23 cellular contexts compared by ENCODE assay signal in the genomic region with DNA sequence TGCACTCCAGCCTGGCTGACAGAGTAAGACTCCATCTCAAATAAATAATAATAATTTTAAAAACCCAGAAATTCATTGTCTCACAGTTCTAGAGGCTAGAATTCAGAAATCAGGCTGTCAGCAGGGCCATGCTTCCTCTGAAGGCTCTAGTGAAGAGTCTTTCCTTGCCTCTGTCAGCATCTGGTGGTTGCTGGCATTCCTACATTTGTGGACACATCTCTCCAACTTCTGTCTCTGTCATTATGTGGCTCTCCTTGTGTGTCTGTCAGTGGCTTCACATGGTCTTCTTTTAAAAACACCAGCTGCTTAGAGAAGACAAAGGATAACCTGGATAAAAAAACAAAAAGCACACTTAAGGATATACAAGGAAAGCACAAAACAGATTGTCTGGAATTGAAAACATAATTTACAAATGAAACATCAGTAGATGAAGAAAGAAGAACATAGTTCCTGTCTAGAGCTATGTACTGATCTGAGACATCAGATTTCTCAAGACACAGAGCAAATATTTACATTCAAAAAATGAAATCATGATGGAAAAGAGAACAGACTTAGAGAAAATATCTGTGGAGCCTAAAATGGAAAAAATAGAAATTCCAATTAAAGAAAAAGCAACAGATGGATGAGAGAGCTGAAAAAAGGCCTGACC. TPM values are rescaled to one million over a fixed set of nuclear protein-coding genes. Genes with fewer than 3 reads are reported as not detected.
"Had no signal": no experiment of that assay in that cellular context is flagged by ENCODE, and none has a peak within 500 bp of the region (broad histone marks: within the 10 kb centered on the region; RNA-seq: fewer than 3 reads in every experiment).

No MANE protein-coding gene starts in this region.

- H3K27me3 Mint-ChIP-seq: activated B cell treated with CpG ODN at 0.5 μM for 24 hours; brain; dendritic cell treated with granulocyte-macrophage colony-stimulating factor and Interleukin-4, amounts not matched to agents 40 ng/mL and 50 ng/mL, for 4 days had no signal

- H3K27me3 ChIP-seq: neutrophil, stomach, testis, upper lobe of right lung had no signal

- H3K4me3 ChIP-seq: mucosa of descending colon, stomach, testis, upper lobe of right lung had no signal

- DNase-seq: activated B cell treated with CpG ODN at 0.5 μM for 24 hours; activated CD4-positive, alpha-beta T cell treated with anti-CD3 and anti-CD28 coated beads, Interleukin-2, amount 10 ng/mL, durations not matched to agents 24 days and 14 days; activated CD8-positive, alpha-beta memory T cell treated with anti-CD3 and anti-CD28 coated beads, Interleukin-2, amount 50 U/mL, for 48 hours; activated gamma-delta T cell treated with Interleukin-2 at 50 U/mL for 16 hours; activated T-cell treated with anti-CD3 and anti-CD28 coated beads, Interleukin-2, amount 50 U/mL, for 72 hours; amygdala; effector memory CD4-positive, alpha-beta T cell; mucosa of descending colon; naive thymus-derived CD4-positive, alpha-beta T cell; small intestine; stomach; testis; upper lobe of right lung had no signal

- H3K4me1 Mint-ChIP-seq: activated B cell treated with CpG ODN at 0.5 μM for 24 hours; activated CD4-positive, alpha-beta T cell treated with anti-CD3 and anti-CD28 coated beads, Interleukin-2, amount 10 ng/mL, durations not matched to agents 24 days and 14 days; brain; naive thymus-derived CD4-positive, alpha-beta T cell had no signal

- H3K36me3 ChIP-seq: neutrophil, stomach, upper lobe of right lung had no signal

- H3K27ac Mint-ChIP-seq: activated B cell treated with CpG ODN at 0.5 μM for 24 hours; activated CD4-positive, alpha-beta T cell treated with anti-CD3 and anti-CD28 coated beads, Interleukin-2, amount 10 ng/mL, durations not matched to agents 24 days and 14 days; activated naive CD8-positive, alpha-beta T cell; activated T-cell treated with anti-CD3 and anti-CD28 coated beads, Interleukin-2, amount 50 U/mL, for 72 hours; brain; dendritic cell treated with granulocyte-macrophage colony-stimulating factor and Interleukin-4, amounts not matched to agents 40 ng/mL and 50 ng/mL, for 4 days; naive thymus-derived CD4-positive, alpha-beta T cell had no signal

- H3K36me3 Mint-ChIP-seq: activated naive CD8-positive, alpha-beta T cell; brain; naive thymus-derived CD4-positive, alpha-beta T cell had no signal

- H3K9me3 ChIP-seq: mucosa of descending colon, testis, upper lobe of right lung had no signal

- H3K4me3 Mint-ChIP-seq: activated B cell treated with CpG ODN at 0.5 μM for 24 hours; activated CD4-positive, alpha-beta T cell treated with anti-CD3 and anti-CD28 coated beads, Interleukin-2, amount 10 ng/mL, durations not matched to agents 24 days and 14 days; activated naive CD8-positive, alpha-beta T cell; activated T-cell treated with anti-CD3 and anti-CD28 coated beads, Interleukin-2, amount 50 U/mL, for 72 hours; brain; dendritic cell treated with granulocyte-macrophage colony-stimulating factor and Interleukin-4, amounts not matched to agents 40 ng/mL and 50 ng/mL, for 4 days; naive thymus-derived CD4-positive, alpha-beta T cell had no signal

- H3K27ac ChIP-seq: epithelial cell of prostate, neutrophil, stomach, testis, upper lobe of right lung had no signal

- H3K9me3 Mint-ChIP-seq: activated B cell treated with CpG ODN at 0.5 μM for 24 hours; activated CD4-positive, alpha-beta T cell treated with anti-CD3 and anti-CD28 coated beads, Interleukin-2, amount 10 ng/mL, durations not matched to agents 24 days and 14 days; dendritic cell treated with granulocyte-macrophage colony-stimulating factor and Interleukin-4, amounts not matched to agents 40 ng/mL and 50 ng/mL, for 4 days had no signal

- H3K4me1 ChIP-seq: stomach, testis, upper lobe of right lung had no signal

RNA-seq across cellular contexts. Expression of gene ASB17, which starts 32.7 kb away (rescaled TPM):
- total RNA-seq: activated B cell treated with CpG ODN at 0.5 μM for 24 hours; activated CD4-positive, alpha-beta T cell treated with anti-CD3 and anti-CD28 coated beads, Interleukin-2, amount 10 ng/mL, durations not matched to agents 24 days and 14 days; activated T-cell treated with anti-CD3 and anti-CD28 coated beads, Interleukin-2, amount 50 U/mL, for 72 hours; left lobe of liver; lung microvascular endothelial cell; mucosa of descending colon; naive thymus-derived CD4-positive, alpha-beta T cell; posterior vena cava; stomach; T-helper 2 cell treated with Interferon-gamma antibody and Interleukin-4, amounts not matched to agents 100 ng/mL and 5 ng/mL, for 36 hours; upper lobe of right lung had no signal
- polyA plus RNA-seq: keratinocyte; naive thymus-derived CD4-positive, alpha-beta T cell; small intestine; stomach had no signal
